In genomic region chr2:189848276-189848675, GRCh38 we compare ENCODE assay signal across 25 cellular contexts.
"Had no signal": no experiment of that assay in that cellular context is flagged by ENCODE, and none has a peak within 500 bp of the region (broad histone marks: within the 10 kb centered on the region; RNA-seq: fewer than 3 reads in every experiment).

No MANE protein-coding gene starts in this region.

- H3K27me3 Mint-ChIP-seq: activated B cell treated with CpG ODN at 0.5 μM for 24 hours; activated CD4-positive, alpha-beta T cell treated with anti-CD3 and anti-CD28 coated beads for 36 hours; activated naive CD4-positive, alpha-beta T cell treated with anti-CD3 and anti-CD28 coated beads, Interleukin-2, amount 10 ng/mL, durations not matched to agents 7 days and 5 days; brain; naive thymus-derived CD8-positive, alpha-beta T cell; progenitor cell of endocrine pancreas; stimulated activated naive B cell treated with anti-CD40 and anti-IgM and Interleukin-4, amounts not matched to agents 10 μg/mL and 1 μg/mL and 100 μg/mL, for 72 hours had no signal

- H3K4me3 ChIP-seq: esophagus muscularis mucosa, lung, sigmoid colon, uterus had no signal

- DNase-seq: activated B cell treated with CpG ODN at 0.5 μM for 24 hours; activated CD4-positive, alpha-beta T cell treated with anti-CD3 and anti-CD28 coated beads for 36 hours; activated CD4-positive, alpha-beta T cell treated with anti-CD3 and anti-CD28 coated beads, Interleukin-2, amount 50 U/mL, for 48 hours; activated CD8-positive, alpha-beta memory T cell treated with anti-CD3 and anti-CD28 coated beads, Interleukin-2, amount 50 U/mL, for 48 hours; activated effector memory CD4-positive, alpha-beta T cell treated with Interleukin-2 at 50 U/mL for 16 hours; activated naive CD4-positive, alpha-beta T cell treated with anti-CD3 and anti-CD28 coated beads, Interleukin-2, amount 10 ng/mL, durations not matched to agents 7 days and 5 days; activated T-cell treated with anti-CD3 and anti-CD28 coated beads, Interleukin-2, amount 50 U/mL, for 72 hours; amygdala; effector memory CD4-positive, alpha-beta T cell; foreskin keratinocyte; kidney; naive thymus-derived CD8-positive, alpha-beta T cell; retina; sigmoid colon; stimulated activated CD4-positive, alpha-beta T cell treated with anti-CD3 and anti-CD28 coated beads, Interleukin-2, amount 100 ng/mL, for 48 hours; stimulated activated CD8-positive, alpha-beta memory T cell treated with anti-CD3 and anti-CD28 coated beads, Interleukin-4, amount 100 ng/mL, for 48 hours; stimulated activated naive B cell treated with anti-CD40 and anti-IgM and Interleukin-4, amounts not matched to agents 10 μg/mL and 1 μg/mL and 100 μg/mL, for 72 hours; T-helper 9 cell; trophoblast cell; uterus had no signal

- H3K4me3 Mint-ChIP-seq: activated B cell treated with CpG ODN at 0.5 μM for 24 hours; activated CD4-positive, alpha-beta T cell treated with anti-CD3 and anti-CD28 coated beads for 36 hours; activated naive CD4-positive, alpha-beta T cell treated with anti-CD3 and anti-CD28 coated beads, Interleukin-2, amount 10 ng/mL, durations not matched to agents 7 days and 5 days; activated T-cell treated with anti-CD3 and anti-CD28 coated beads, Interleukin-2, amount 50 U/mL, for 72 hours; brain; naive thymus-derived CD8-positive, alpha-beta T cell; stimulated activated naive B cell treated with anti-CD40 and anti-IgM and Interleukin-4, amounts not matched to agents 10 μg/mL and 1 μg/mL and 100 μg/mL, for 72 hours had no signal

- ATAC-seq: activated CD4-positive, alpha-beta T cell treated with anti-CD3 and anti-CD28 coated beads for 36 hours; activated T-cell treated with anti-CD3 and anti-CD28 coated beads, Interleukin-2, amount 50 U/mL, for 72 hours; foreskin keratinocyte; left lobe of liver; naive thymus-derived CD8-positive, alpha-beta T cell; stimulated activated naive B cell treated with anti-CD40 and anti-IgM and Interleukin-4, amounts not matched to agents 10 μg/mL and 1 μg/mL and 100 μg/mL, for 72 hours had no signal

- H3K9me3 Mint-ChIP-seq: activated B cell treated with CpG ODN at 0.5 μM for 24 hours; activated naive CD4-positive, alpha-beta T cell treated with anti-CD3 and anti-CD28 coated beads, Interleukin-2, amount 10 ng/mL, durations not matched to agents 7 days and 5 days; activated T-cell treated with anti-CD3 and anti-CD28 coated beads, Interleukin-2, amount 50 U/mL, for 72 hours; brain; naive thymus-derived CD8-positive, alpha-beta T cell; stimulated activated naive B cell treated with anti-CD40 and anti-IgM and Interleukin-4, amounts not matched to agents 10 μg/mL and 1 μg/mL and 100 μg/mL, for 72 hours had no signal

- H3K4me1 Mint-ChIP-seq: activated B cell treated with CpG ODN at 0.5 μM for 24 hours; activated CD4-positive, alpha-beta T cell treated with anti-CD3 and anti-CD28 coated beads for 36 hours; activated naive CD4-positive, alpha-beta T cell treated with anti-CD3 and anti-CD28 coated beads, Interleukin-2, amount 10 ng/mL, durations not matched to agents 7 days and 5 days had no signal
